9 cellular contexts compared by ENCODE assay signal in genomic region chr6:25137497-25137896, GRCh38.
DNase-seq lines count a peak whose midpoint lies in the region; ATAC-seq, FAIRE-seq and TF ChIP-seq lines count a peak whose summit lies in the region.
"Had no signal": no experiment of that assay in that cellular context is flagged by ENCODE, and none has a peak within 500 bp of the region (broad histone marks: within the 10 kb centered on the region; RNA-seq: fewer than 3 reads in every experiment).

No MANE protein-coding gene starts in this region.

- no peak for TF ChIP-seq POLR2A in A549 (IDR thresholded peaks at IDR 0.05; ENCODE audit: low read length)
- TF ChIP-seq POLR2A in GM12878 (IDR thresholded peaks at IDR 0.05; ENCODE audit: low read depth, low read length), result no peak

- H3K9me3 Mint-ChIP-seq in memory B cell, result peaks cover 4% of the 10 kb centered on the region

- no peaks in the 10 kb centered on the region for H3K27me3 ChIP-seq in Karpas-422 (ENCODE audit: low read length)
- no peaks in the 10 kb centered on the region for H3K27me3 ChIP-seq in GM12878 (replicated peaks in 1 of 2; ENCODE audit: control insufficient read depth in 2 of 2, insufficient read depth in 2 of 2, low read length in 1 of 2)

- H4K20me1 ChIP-seq in Karpas-422 (ENCODE audit: insufficient read depth, low read depth, low read length) (no peaks in the 10 kb centered on the region), GM12878 (ENCODE audit: control insufficient read depth, insufficient read depth) (no peaks in the 10 kb centered on the region)

- RAD21 ChIA-PET in GM12878 (lab: Charles Lee; ENCODE audit: unreplicated experiment), result interaction anchor here (1.9 to 2.4 kb wide), 3 partner anchors 9 to 128 kb away, joined by 4 to 11 read pairs (median 5); no protein-coding TSS in a partner anchor

- H3K9ac ChIP-seq in Karpas-422 (ENCODE audit: low read length) (no peak overlapping the region), GM12878 (ENCODE audit: control insufficient read depth, insufficient read depth, low read length) (peak overlapping the region; percentile 74)

- no peak for TF ChIP-seq EP300 in A549 (IDR thresholded peaks at IDR 0.05)
- no peak for TF ChIP-seq EP300 in GM12878 (IDR thresholded peaks at IDR 0.05; ENCODE audit: borderline replicate concordance in 1 of 2, control insufficient read depth in 1 of 2, low read depth in 2 of 2, low read length in 2 of 2)

- no peaks in the 10 kb centered on the region for H3K36me3 ChIP-seq in Karpas-422 (ENCODE audit: insufficient read depth, low read length)
- H3K36me3 ChIP-seq in GM12878 (ENCODE audit: control insufficient read depth in 2 of 2, insufficient read depth in 2 of 2, low read length in 1 of 2), result no peaks in the 10 kb centered on the region

- no peaks in the 10 kb centered on the region for H3K4me1 ChIP-seq in A549
- peaks cover 20% of the 10 kb centered on the region for H3K4me1 ChIP-seq in Karpas-422 (ENCODE audit: low read length)
- peaks cover 7% of the 10 kb centered on the region for H3K4me1 ChIP-seq in GM12878 (ENCODE audit: control insufficient read depth, insufficient read depth, low read length)

- SMC1A ChIA-PET in GM12878 (lab: Charles Lee; ENCODE audit: uncharacterized antibody, unreplicated experiment), result interaction anchor here (1.4 to 2.3 kb wide), 4 partner anchors 9 to 825 kb away, joined by 3 to 17 read pairs (median 8); partner anchors contain the start of gene TRIM38

- no peaks in the 10 kb centered on the region for H3K27me3 Mint-ChIP-seq in memory B cell

- peak overlapping the region; percentile 91 for H3K4me3 Mint-ChIP-seq in memory B cell

- H3K9me2 ChIP-seq in Karpas-422 (replicated peaks; ENCODE audit: insufficient read depth, low read length), result no peaks in the 10 kb centered on the region

- POLR2A ChIA-PET in A549 (lab: Yijun Ruan, JAX) (no interaction called here), GM12878 (lab: Charles Lee) (interaction anchor here (1.0 to 1.7 kb wide), 3 partner anchors 9 to 111 kb away, joined by 3 to 6 read pairs (median 4); no protein-coding TSS in a partner anchor)

- intact Hi-C loops in GM12878 (cut with micrococcal nuclease; ENCODE audit: unreplicated experiment), result loop anchor here (10.0 kb wide), 1 partner anchor 203 kb away; the partner anchor contains the start of gene RIPOR2
- intact Hi-C loops in head of caudate nucleus (cut with DNase I), result no loop called here

- no peaks in the 10 kb centered on the region for H3K9me3 ChIP-seq in A549
- H3K9me3 ChIP-seq in Karpas-422 (ENCODE audit: low read length), result peaks cover 5% of the 10 kb centered on the region; the same call in 1 of the 2 replicates
- H3K9me3 ChIP-seq in GM12878 (replicated peaks; ENCODE audit: control insufficient read depth, insufficient read depth, low read length), result peaks cover 11% of the 10 kb centered on the region

- H3K27ac ChIP-seq in A549 (no peak overlapping the region; a peak in 1 of 6 replicates), Karpas-422 (ENCODE audit: low read length) (no peak overlapping the region), GM12878 (ENCODE audit: control insufficient read depth, insufficient read depth) (peak overlapping the region; percentile 98)
- H3K27ac ChIP-seq: HL-60 had no signal

- H2AFZ ChIP-seq in Karpas-422 (ENCODE audit: low read length), result 0 out of 2 replicates have a peak overlapping the region, but pooled peaks have one; percentile 97
- peak overlapping the region; percentile 92 for H2AFZ ChIP-seq in GM12878 (ENCODE audit: control insufficient read depth, low read depth, low read length)

- WGBS in A549 (ENCODE audit: missing lambda C conversion rate), result 92% methylated on average over 6 of the region's 6 CpGs
- 3% methylated on average over 6 of the region's 6 CpGs for WGBS in GM12878 (ENCODE audit: insufficient coverage, insufficient replicate concordance, low lambda C conversion rate, missing lambda C conversion rate)

- H3K4me2 ChIP-seq in A549 (peak overlapping the region; percentile 82; the same call in 2 of the 3 replicates), Karpas-422 (ENCODE audit: low read depth, low read length, poor library complexity, severe bottlenecking) (peak overlapping the region; percentile 88), GM12878 (ENCODE audit: control insufficient read depth, insufficient read depth) (peak overlapping the region; percentile 95)

- CTCF ChIA-PET in A549 (lab: Yijun Ruan, JAX) (interaction anchor here (0.6 kb wide), 1 partner anchor 562 kb away, joined by 3 read pairs; no protein-coding TSS in a partner anchor), GM12878 (lab: Yijun Ruan, JAX) (interaction anchor here (0.6 to 2.3 kb wide), 5 partner anchors 8 to 140 kb away, joined by 3 to 10 read pairs (median 6); no protein-coding TSS in a partner anchor)

- TF ChIP-seq CTCF in A549 (IDR thresholded peaks at IDR 0.05), result no peak
- TF ChIP-seq CTCF in GM12878 (IDR thresholded peaks at IDR 0.05 in 2 of 3, conservative IDR thresholded peaks at IDR 0.05 in 1 of 3; ENCODE audit: control insufficient read depth in 2 of 3, extremely low read depth in 1 of 3, insufficient read depth in 1 of 3, low read depth in 3 of 3, low read length in 3 of 3), result no peak

- H3K79me2 ChIP-seq in Karpas-422 (ENCODE audit: low read length) (no peaks in the 10 kb centered on the region), GM12878 (ENCODE audit: control insufficient read depth, insufficient read depth, low read length) (peaks cover 9% of the 10 kb centered on the region)

- H3K36me3 Mint-ChIP-seq in memory B cell, result peaks cover 14% of the 10 kb centered on the region

- in situ Hi-C loops in GM12878 (cut with MboI), result no loop called here

- BruUV-seq in GM12878 (replicated peaks; lab: Mats Ljungman, UMichigan), result TSS peak; percentile 80

- peaks cover 22% of the 10 kb centered on the region for H3K4me1 Mint-ChIP-seq in memory B cell

- FAIRE-seq in A549 (lab: Jason Lieb, UNC) (no peak), GM12878 (lab: Jason Lieb, UNC) (no peak), GM19239 (lab: Jason Lieb, UNC) (no peak)

- peak overlapping the region; percentile 91 for H3K27ac Mint-ChIP-seq in memory B cell

- ATAC-seq in A549, result no peak
- peak; percentile 49 for ATAC-seq in GM12878
- no peak for ATAC-seq in memory B cell (ENCODE audit: low read depth)

- no peak overlapping the region for H3K4me3 ChIP-seq in A549
- peak overlapping the region; percentile 64 for H3K4me3 ChIP-seq in Karpas-422 (ENCODE audit: low read length)
- peak overlapping the region; percentile 74 for H3K4me3 ChIP-seq in GM12878

- DNase-seq in A549 (ENCODE audit: low read depth in 1 of 2, low spot score in 1 of 2), result no peak
- DNase-seq in Karpas-422, result no peak
- DNase-seq in GM12878 (ENCODE audit: low read depth, low spot score), result no peak
- no peak for DNase-seq in memory B cell (ENCODE audit: low spot score in 2 of 2)
- DNase-seq in GM19239 (ENCODE audit: insufficient read length, low spot score), result no peak
- DNase-seq in hypothalamus (lab: John Stamatoyannopoulos, UW), result no peak
- no peak for DNase-seq in Kasumi-1 (lab: John Stamatoyannopoulos, UW)
- DNase-seq in head of caudate nucleus, result no peak

- TF ChIP-seq RAD21 in A549 (conservative IDR thresholded peaks at IDR 0.05 in 1 of 2, IDR thresholded peaks at IDR 0.05 in 1 of 2) (no peak), GM12878 (IDR thresholded peaks at IDR 0.05; ENCODE audit: insufficient read depth, low read depth, low read length) (no peak)

TF ChIP-seq in A549, 52 proteins besides CTCF, POLR2A, EP300 and RAD21:
- TF ChIP-seq RARB (CRISPR knock-in tag; IDR thresholded peaks at IDR 0.05), result no peak
- no peak for TF ChIP-seq JUN (IDR thresholded peaks at IDR 0.05)
- TF ChIP-seq USF2 (IDR thresholded peaks at IDR 0.05), result no peak
- no peak for TF ChIP-seq MYC (IDR thresholded peaks at IDR 0.05; ENCODE audit: borderline replicate concordance, low read length)
- TF ChIP-seq RFX5 (IDR thresholded peaks at IDR 0.05), result no peak

TF ChIP-seq in GM12878, 131 proteins besides CTCF, POLR2A, EP300 and RAD21 (continues in another document):
- TF ChIP-seq CREB1 (IDR thresholded peaks at IDR 0.05; ENCODE audit: low read depth) (no peak), TARDBP (IDR thresholded peaks at IDR 0.05; ENCODE audit: borderline replicate concordance) (no peak), HDAC6 (IDR thresholded peaks at IDR 0.05; ENCODE audit: unreplicated experiment) (no peak), FOS (IDR thresholded peaks at IDR 0.05; ENCODE audit: borderline replicate concordance, extremely low read depth, insufficient read length) (no peak), ZNF274 (IDR thresholded peaks at IDR 0.05; ENCODE audit: insufficient read depth, insufficient read length) (no peak), MEF2B (IDR thresholded peaks at IDR 0.05; ENCODE audit: partially characterized antibody, poor library complexity, severe bottlenecking) (no peak), TCF3 (IDR thresholded peaks at IDR 0.05; ENCODE audit: borderline replicate concordance, insufficient read depth, low read depth, low read length) (no peak), ZNF622 (IDR thresholded peaks at IDR 0.05) (no peak), NRF1 (conservative IDR thresholded peaks at IDR 0.05; ENCODE audit: low read depth, low read length) (no peak), SREBF2 (IDR thresholded peaks at IDR 0.05; ENCODE audit: low read length) (no peak), ATF2 (IDR thresholded peaks at IDR 0.05; ENCODE audit: low read length) (no peak), SMAD1 (IDR thresholded peaks at IDR 0.05; ENCODE audit: low read depth, partially characterized antibody) (no peak), MEF2A (IDR thresholded peaks at IDR 0.05; ENCODE audit: insufficient read depth, low read depth, low read length) (no peak), E2F4 (IDR thresholded peaks at IDR 0.05; ENCODE audit: low read depth, low read length) (no peak)
